24 cellular contexts compared by ENCODE assay signal in the genomic region with DNA sequence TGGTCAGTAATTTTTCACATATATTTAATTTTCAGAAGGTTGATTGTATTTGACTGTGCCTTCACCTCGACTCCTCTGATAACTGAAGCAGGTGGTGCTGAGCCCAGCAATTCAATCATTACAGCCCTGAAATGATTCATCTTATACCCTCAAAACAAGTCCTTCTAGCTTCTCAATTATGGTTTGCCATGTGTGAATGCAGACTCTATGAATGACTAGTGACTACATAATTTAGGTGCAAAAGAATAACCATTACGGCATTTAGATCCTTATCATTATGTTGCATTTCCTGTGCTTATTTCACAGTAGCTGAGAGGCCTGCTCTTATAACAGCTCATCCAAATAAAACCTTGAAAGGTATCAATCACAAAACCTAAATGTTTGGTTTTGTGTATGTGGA. TPM values are rescaled to one million over a fixed set of nuclear protein-coding genes. Genes with fewer than 3 reads are reported as not detected.
A peak's percentile ranks its signal among the peaks of the same experiment; 100 is the strongest.
DNase-seq lines count a peak whose midpoint lies in the region; ATAC-seq lines count a peak whose summit lies in the region.
"Had no signal": no experiment of that assay in that cellular context is flagged by ENCODE, and none has a peak within 500 bp of the region (broad histone marks: within the 10 kb centered on the region; RNA-seq: fewer than 3 reads in every experiment).

No MANE protein-coding gene starts in this region.

- H3K27ac ChIP-seq in mesenchymal stem cell (ENCODE audit: low read length, poor library complexity, severe bottlenecking) = no peak overlapping the region
- H3K27ac ChIP-seq: adrenal gland, BLaER1, epithelial cell of prostate, parathyroid adenoma, sigmoid colon, SK-N-MC had no signal

- no peaks in the 10 kb centered on the region for H3K4me1 Mint-ChIP-seq in activated T-helper 17 cell treated with anti-CD3 and anti-CD28 coated beads, Interleukin-2, amount 50 U/mL, for 72 hours
- H3K4me1 Mint-ChIP-seq: naive thymus-derived CD8-positive, alpha-beta T cell had no signal

- no peaks in the 10 kb centered on the region for H3K36me3 ChIP-seq in mesenchymal stem cell (ENCODE audit: control insufficient read depth in 1 of 2, insufficient read depth in 2 of 2, low read depth in 1 of 2, low read length in 2 of 2)
- H3K36me3 ChIP-seq: adrenal gland, BLaER1, sigmoid colon had no signal

- H3K79me1 ChIP-seq in mesenchymal stem cell (replicated peaks; ENCODE audit: low read length, poor library complexity, severe bottlenecking) = no peaks in the 10 kb centered on the region

- H3K4me3 ChIP-seq in mesenchymal stem cell (ENCODE audit: insufficient read depth in 1 of 2, low read depth in 1 of 2, low read length in 2 of 2) = no peak overlapping the region
- H3K4me3 ChIP-seq: adrenal gland, BLaER1, sigmoid colon, SK-N-MC had no signal

- intact Hi-C loops in cardiac septum (cut with DNase I) = no loop called here

- no peak overlapping the region for H2AFZ ChIP-seq in mesenchymal stem cell (ENCODE audit: low read depth, low read length)
- H2AFZ ChIP-seq: parathyroid adenoma had no signal

- no peak overlapping the region for H3K23ac ChIP-seq in mesenchymal stem cell (ENCODE audit: low read length in 2 of 2)

- H2AK5ac ChIP-seq in mesenchymal stem cell (ENCODE audit: low read length, severe bottlenecking) = no peak overlapping the region

- H3K27ac Mint-ChIP-seq in activated T-helper 17 cell treated with anti-CD3 and anti-CD28 coated beads, Interleukin-2, amount 50 U/mL, for 72 hours = no peak overlapping the region
- H3K27ac Mint-ChIP-seq: naive thymus-derived CD8-positive, alpha-beta T cell; stimulated activated naive CD8-positive, alpha-beta T cell treated with anti-CD3 and anti-CD28 coated beads, Interleukin-15, Interleukin-2, amounts not matched to agents 100 ng/mL and 50 ng/mL, for 24 hours; type B pancreatic cell had no signal

- H3K9ac ChIP-seq in mesenchymal stem cell (ENCODE audit: low read length) = no peak overlapping the region
- H3K9ac ChIP-seq: BLaER1, parathyroid adenoma had no signal

- WGBS in mesenchymal stem cell = 100% methylated on average over 1 of the region's 2 CpGs

- no peaks in the 10 kb centered on the region for H3K27me3 Mint-ChIP-seq in activated T-helper 17 cell treated with anti-CD3 and anti-CD28 coated beads, Interleukin-2, amount 50 U/mL, for 72 hours
- H3K27me3 Mint-ChIP-seq: stimulated activated naive CD8-positive, alpha-beta T cell treated with anti-CD3 and anti-CD28 coated beads, Interleukin-15, Interleukin-2, amounts not matched to agents 100 ng/mL and 50 ng/mL, for 24 hours; type B pancreatic cell had no signal

- H3K4me1 ChIP-seq in mesenchymal stem cell (ENCODE audit: control insufficient read depth, insufficient read depth, low read depth, low read length) = no peaks in the 10 kb centered on the region
- H3K4me1 ChIP-seq: adrenal gland, BLaER1, parathyroid adenoma, sigmoid colon had no signal

- H3K36me3 Mint-ChIP-seq in activated T-helper 17 cell treated with anti-CD3 and anti-CD28 coated beads, Interleukin-2, amount 50 U/mL, for 72 hours (ENCODE audit: low read depth) = no peaks in the 10 kb centered on the region
- H3K36me3 Mint-ChIP-seq: naive thymus-derived CD8-positive, alpha-beta T cell; type B pancreatic cell had no signal

- no peaks in the 10 kb centered on the region for H3K9me3 Mint-ChIP-seq in activated T-helper 17 cell treated with anti-CD3 and anti-CD28 coated beads, Interleukin-2, amount 50 U/mL, for 72 hours

- H3K27me3 ChIP-seq in mesenchymal stem cell (ENCODE audit: control insufficient read depth in 1 of 2, insufficient read depth in 1 of 2, low read length in 2 of 2) = no peaks in the 10 kb centered on the region
- H3K27me3 ChIP-seq: adrenal gland, BLaER1, sigmoid colon had no signal

- no peak overlapping the region for H3K18ac ChIP-seq in mesenchymal stem cell (ENCODE audit: low read depth in 1 of 2, low read length in 2 of 2)

- no peak overlapping the region for H4K91ac ChIP-seq in mesenchymal stem cell (ENCODE audit: low read length)

- H2BK15ac ChIP-seq in mesenchymal stem cell (ENCODE audit: low read depth, poor library complexity, severe bottlenecking) = no peak overlapping the region

- H3K4ac ChIP-seq in mesenchymal stem cell (ENCODE audit: low read depth in 1 of 2, low read length in 2 of 2) = no peak overlapping the region

- H2BK5ac ChIP-seq in mesenchymal stem cell (ENCODE audit: low read depth, low read length, poor library complexity, severe bottlenecking) = no peak overlapping the region

- no peak overlapping the region for H3K4me2 ChIP-seq in mesenchymal stem cell (ENCODE audit: low read length, poor library complexity, severe bottlenecking)
- H3K4me2 ChIP-seq: BLaER1 had no signal

- no peak overlapping the region for H2BK12ac ChIP-seq in mesenchymal stem cell (ENCODE audit: low read length in 2 of 2)

- no peak overlapping the region for H3K4me3 Mint-ChIP-seq in activated T-helper 17 cell treated with anti-CD3 and anti-CD28 coated beads, Interleukin-2, amount 50 U/mL, for 72 hours
- H3K4me3 Mint-ChIP-seq: naive thymus-derived CD8-positive, alpha-beta T cell; stimulated activated naive CD8-positive, alpha-beta T cell treated with anti-CD3 and anti-CD28 coated beads, Interleukin-15, Interleukin-2, amounts not matched to agents 100 ng/mL and 50 ng/mL, for 24 hours; type B pancreatic cell had no signal

- H3K14ac ChIP-seq in mesenchymal stem cell (ENCODE audit: low read length in 2 of 2) = no peak overlapping the region

- DNase-seq in NCI-H1417 (lab: John Stamatoyannopoulos, UW) (peak in 2 of 3 experiments; percentile 8 to 66), NCI-H1417 treated with DMSO at 0.1 percent for 48 hours (lab: John Stamatoyannopoulos, UW) (no peak), EH (ENCODE audit: low read depth) (peak; percentile 43), mesenchymal stem cell (no peak), NCI-H2171 treated with DMSO at 0.1 percent for 48 hours (lab: John Stamatoyannopoulos, UW) (no peak), cardiac septum (ENCODE audit: low spot score) (no peak)
- DNase-seq: activated CD4-positive, CD25-positive, alpha-beta regulatory T cell; activated gamma-delta T cell treated with Interleukin-2 at 50 U/mL for 16 hours; adrenal gland; foreskin melanocyte; Karpas-422; kidney glomerular epithelial cell; naive thymus-derived CD8-positive, alpha-beta T cell; NK-92 treated with Interleukin-12 subunit alpha and Interleukin-12 subunit beta, amount 100 ng/mL, for 24 hours; sigmoid colon; T-helper 9 cell had no signal

- H3K9me3 ChIP-seq in mesenchymal stem cell (ENCODE audit: control insufficient read depth, low read length) = peaks cover 6% of the 10 kb centered on the region
- H3K9me3 ChIP-seq: adrenal gland, BLaER1, sigmoid colon had no signal

- no peak overlapping the region for H4K8ac ChIP-seq in mesenchymal stem cell (ENCODE audit: low read length)

- H2BK120ac ChIP-seq in mesenchymal stem cell (ENCODE audit: low read depth, low read length) = no peak overlapping the region

- peak; percentile 51 for ATAC-seq in HG03103 (IDR thresholded peaks at IDR 0.05; ENCODE audit: low read depth, unreplicated experiment)
- peak; percentile 69 for ATAC-seq in activated T-helper 17 cell treated with anti-CD3 and anti-CD28 coated beads, Interleukin-2, amount 50 U/mL, for 72 hours (replicated peaks)
- ATAC-seq: naive thymus-derived CD8-positive, alpha-beta T cell had no signal

RNA-seq across cellular contexts. Expression of a gene that starts 54.0 kb away (rescaled TPM):
- not detected for total RNA-seq in activated T-helper 17 cell treated with anti-CD3 and anti-CD28 coated beads, Interleukin-2, amount 50 U/mL, for 72 hours
- 75.5 TPM for polyA plus RNA-seq in mesenchymal stem cell (2013, experiment 1 of 2)
- polyA plus RNA-seq in mesenchymal stem cell (2013, experiment 2 of 2) = 76.6 TPM
- total RNA-seq in cardiac septum = 0.13 TPM
- total RNA-seq: naive thymus-derived CD8-positive, alpha-beta T cell had no signal
- polyA plus RNA-seq: naive thymus-derived CD8-positive, alpha-beta T cell had no signal

Comparison
In these comparisons a context has a peak if more than half of its experiments do, and no peak if none do; other contexts are left out.
1. DNase-seq: peak in NCI-H1417 (2 of 3) and EH (single experiment); none in NCI-H1417 treated with DMSO at 0.1 percent for 48 hours (single experiment), mesenchymal stem cell (single experiment), NCI-H2171 treated with DMSO at 0.1 percent for 48 hours (single experiment) and cardiac septum (single experiment).